Comparison of ENCODE assay signal across 17 cellular contexts in the genomic region with DNA sequence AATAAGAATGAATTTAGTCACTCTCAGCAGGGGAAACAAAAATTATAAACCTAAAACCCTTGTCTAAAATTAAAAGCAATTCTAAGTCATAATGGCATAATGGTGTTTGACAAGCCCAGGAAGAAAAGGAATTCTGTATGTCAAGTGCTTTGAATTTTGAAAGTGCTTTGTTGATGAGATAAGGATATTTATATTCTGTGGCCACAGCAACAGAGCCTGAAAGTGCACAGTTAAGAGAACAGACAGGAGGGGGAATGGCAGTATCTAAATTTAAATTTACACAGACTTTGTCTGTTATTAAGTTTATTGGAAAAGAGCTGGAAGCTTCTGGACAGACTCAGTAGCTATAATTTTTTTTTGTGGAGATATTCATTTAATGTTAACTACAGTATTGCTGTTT.
"Had no signal": no experiment of that assay in that cellular context is flagged by ENCODE, and none has a peak within 500 bp of the region (broad histone marks: within the 10 kb centered on the region; RNA-seq: fewer than 3 reads in every experiment).

No MANE protein-coding gene starts in this region.

- H3K4me3 ChIP-seq: adrenal gland, psoas muscle, right lobe of liver had no signal

- ATAC-seq: activated CD4-positive, alpha-beta T cell treated with anti-CD3 and anti-CD28 coated beads for 36 hours; activated naive CD4-positive, alpha-beta T cell treated with anti-CD3 and anti-CD28 coated beads, Interleukin-2, amount 50 U/mL, for 72 hours; foreskin keratinocyte; naive thymus-derived CD8-positive, alpha-beta T cell; psoas muscle; right lobe of liver; WTC11 had no signal

- H3K4me1 ChIP-seq: adrenal gland, foreskin keratinocyte, psoas muscle, right lobe of liver had no signal

- H3K36me3 ChIP-seq: adrenal gland, right lobe of liver had no signal

- H3K27ac ChIP-seq: adrenal gland, foreskin keratinocyte, psoas muscle, right lobe of liver had no signal

- H3K27me3 ChIP-seq: adrenal gland, foreskin keratinocyte, right lobe of liver had no signal

- DNase-seq: activated CD4-positive, alpha-beta T cell treated with anti-CD3 and anti-CD28 coated beads for 36 hours; activated CD4-positive, alpha-beta T cell treated with anti-CD3 and anti-CD28 coated beads, Interleukin-2, amount 50 U/mL, for 48 hours; activated gamma-delta T cell; adrenal gland; endodermal cell; foreskin keratinocyte; glutamatergic neuron; kidney; naive thymus-derived CD8-positive, alpha-beta T cell; psoas muscle; right lobe of liver; stimulated activated naive CD4-positive, alpha-beta T cell had no signal

- FAIRE-seq: astrocyte, bronchial epithelial cell, kidney, TTC549 had no signal

- H3K9me3 ChIP-seq: adrenal gland, psoas muscle, right lobe of liver had no signal
